ENCODE assay signal across 8 cellular contexts in genomic region chr7:12524794-12525386, GRCh38. TPM values are rescaled to one million over a fixed set of nuclear protein-coding genes. Genes with fewer than 3 reads are reported as not detected.
DNase-seq lines count a peak whose midpoint lies in the region; ATAC-seq, FAIRE-seq and TF ChIP-seq lines count a peak whose summit lies in the region.

No MANE protein-coding gene starts in this region.

- ATAC-seq in GM21723 (IDR thresholded peaks at IDR 0.05; ENCODE audit: unreplicated experiment) (peak; percentile 81), GM19463 (IDR thresholded peaks at IDR 0.05; ENCODE audit: unreplicated experiment) (no peak), HG02571 (IDR thresholded peaks at IDR 0.05; ENCODE audit: unreplicated experiment) (no peak)

- no peaks in the 10 kb centered on the region for H3K9me2 ChIP-seq in SU-DHL-6 (replicated peaks; ENCODE audit: insufficient read depth, low read length)

- H3F3A ChIP-seq in SU-DHL-6 (ENCODE audit: insufficient read depth), result no peaks in the 10 kb centered on the region

- H3K27ac ChIP-seq in SU-DHL-6 (ENCODE audit: low read depth, low read length), result no peak overlapping the region

- H3K79me2 ChIP-seq in SU-DHL-6 (ENCODE audit: insufficient read depth, low read length), result no peaks in the 10 kb centered on the region

- FAIRE-seq in D721Med (lab: Jason Lieb, UNC), result peak; percentile 87

- H3K9me3 ChIP-seq in SU-DHL-6 (ENCODE audit: insufficient read depth, low read length) (no peaks in the 10 kb centered on the region), skeletal muscle satellite cell (replicated peaks; ENCODE audit: low read length) (no peaks in the 10 kb centered on the region)

- no peak for DNase-seq in D721Med (ENCODE audit: insufficient read length, low spot score)
- peak; percentile 55 for DNase-seq in NCI-H1417 treated with DMSO at 0.1 percent for 48 hours (lab: John Stamatoyannopoulos, UW)
- peak; percentile 33 to 80 for DNase-seq in foreskin fibroblast

- H3K27me3 ChIP-seq in SU-DHL-6 (ENCODE audit: low read length) (no peaks in the 10 kb centered on the region), skeletal muscle satellite cell (ENCODE audit: control insufficient read depth, insufficient read depth, low read length) (peaks cover 8% of the 10 kb centered on the region)

- no peak overlapping the region for H2AFZ ChIP-seq in SU-DHL-6 (ENCODE audit: low read depth, low read length, severe bottlenecking)

- TF ChIP-seq CTCF in D721Med (IDR thresholded peaks at IDR 0.05; ENCODE audit: insufficient read depth, missing control alignments) (peak; percentile 65), SU-DHL-6 (IDR thresholded peaks at IDR 0.05; ENCODE audit: insufficient read depth, low read length, poor library complexity, severe bottlenecking) (peak; percentile 53), foreskin fibroblast (IDR thresholded peaks at IDR 0.05; ENCODE audit: low read depth, low read length) (peak; percentile 41)

- H3K4me3 ChIP-seq in SU-DHL-6 (ENCODE audit: insufficient read depth, low read length, poor library complexity, severe bottlenecking), result no peak overlapping the region
- H3K4me3 ChIP-seq in foreskin fibroblast (ENCODE audit: low read depth in 1 of 2, low read length in 2 of 2), result no peak overlapping the region
- no peak overlapping the region for H3K4me3 ChIP-seq in skeletal muscle satellite cell (ENCODE audit: low read length)

- H3K4me2 ChIP-seq in SU-DHL-6 (ENCODE audit: low read depth, low read length, poor library complexity, severe bottlenecking) (no peak overlapping the region), skeletal muscle satellite cell (ENCODE audit: low read length) (peak overlapping the region; percentile 39)

- no peaks in the 10 kb centered on the region for H3K36me3 ChIP-seq in SU-DHL-6 (ENCODE audit: low read length)
- H3K36me3 ChIP-seq in skeletal muscle satellite cell (ENCODE audit: insufficient read depth, low read length), result no peaks in the 10 kb centered on the region

- no peaks in the 10 kb centered on the region for H4K20me1 ChIP-seq in SU-DHL-6 (ENCODE audit: low read depth, low read length)

- H3K4me1 ChIP-seq in skeletal muscle satellite cell (ENCODE audit: control insufficient read depth, insufficient read depth, low read length), result no peaks in the 10 kb centered on the region

- no peak overlapping the region for H3K9ac ChIP-seq in SU-DHL-6 (ENCODE audit: low read length)
- no peak overlapping the region for H3K9ac ChIP-seq in skeletal muscle satellite cell (ENCODE audit: low read depth, low read length)

RNA-seq across cellular contexts. Expression of gene SCIN, which starts 45.6 kb away (rescaled TPM):
- total RNA-seq in skeletal muscle satellite cell (2012; rRNA removed), result not detected in 2 replicates
